1 cellular context compared by ENCODE assay signal in the genomic region with DNA sequence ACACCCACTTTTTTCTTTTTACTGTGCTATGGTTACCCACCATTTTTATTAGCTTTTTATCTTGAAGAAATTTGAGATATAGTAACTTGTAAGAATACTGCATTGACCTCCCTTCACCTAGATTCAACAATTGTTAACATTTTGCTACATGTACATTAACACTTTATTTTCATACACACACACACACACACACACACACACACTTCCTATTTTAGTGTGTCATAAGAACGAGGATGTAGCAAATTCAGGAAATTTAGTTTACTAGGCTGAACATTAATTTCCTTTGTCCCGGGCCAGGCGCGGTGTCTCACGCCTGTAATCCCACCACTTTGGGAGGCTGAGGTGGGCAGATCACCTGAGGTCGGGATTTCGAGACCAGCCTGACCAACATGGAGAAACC.
TF ChIP-seq lines count a peak whose summit lies in the region.

No MANE protein-coding gene starts in this region.

TF ChIP-seq in K562, 482 proteins besides CTCF, POLR2A, EP300 and RAD21 (continues in another document):
- peak; percentile 42; the same call in 1 of the 2 replicates for TF ChIP-seq ZNF316 (IDR thresholded peaks at IDR 0.05)
- TF ChIP-seq ELF4 (CRISPR knock-in tag; IDR thresholded peaks at IDR 0.05) = 0 out of 2 replicates have a peak, but pooled peaks have one; percentile 55
- peak; percentile 27 for TF ChIP-seq BRD9 (IDR thresholded peaks at IDR 0.05; ENCODE audit: low read depth, partially characterized antibody)
- TF ChIP-seq CAMTA2 (CRISPR knock-in tag; conservative IDR thresholded peaks at IDR 0.05) = no peak
- no peak for TF ChIP-seq RNF2 (IDR thresholded peaks at IDR 0.05)
- no peak for TF ChIP-seq HEY1 (CRISPR knock-in tag; IDR thresholded peaks at IDR 0.05; ENCODE audit: borderline replicate concordance)
- TF ChIP-seq, protein P1, sequence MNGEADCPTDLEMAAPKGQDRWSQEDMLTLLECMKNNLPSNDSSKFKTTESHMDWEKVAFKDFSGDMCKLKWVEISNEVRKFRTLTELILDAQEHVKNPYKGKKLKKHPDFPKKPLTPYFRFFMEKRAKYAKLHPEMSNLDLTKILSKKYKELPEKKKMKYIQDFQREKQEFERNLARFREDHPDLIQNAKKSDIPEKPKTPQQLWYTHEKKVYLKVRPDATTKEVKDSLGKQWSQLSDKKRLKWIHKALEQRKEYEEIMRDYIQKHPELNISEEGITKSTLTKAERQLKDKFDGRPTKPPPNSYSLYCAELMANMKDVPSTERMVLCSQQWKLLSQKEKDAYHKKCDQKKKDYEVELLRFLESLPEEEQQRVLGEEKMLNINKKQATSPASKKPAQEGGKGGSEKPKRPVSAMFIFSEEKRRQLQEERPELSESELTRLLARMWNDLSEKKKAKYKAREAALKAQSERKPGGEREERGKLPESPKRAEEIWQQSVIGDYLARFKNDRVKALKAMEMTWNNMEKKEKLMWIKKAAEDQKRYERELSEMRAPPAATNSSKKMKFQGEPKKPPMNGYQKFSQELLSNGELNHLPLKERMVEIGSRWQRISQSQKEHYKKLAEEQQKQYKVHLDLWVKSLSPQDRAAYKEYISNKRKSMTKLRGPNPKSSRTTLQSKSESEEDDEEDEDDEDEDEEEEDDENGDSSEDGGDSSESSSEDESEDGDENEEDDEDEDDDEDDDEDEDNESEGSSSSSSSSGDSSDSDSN (IDR thresholded peaks at IDR 0.05; ENCODE audit: borderline replicate concordance in 1 of 2, low read depth in 2 of 2, low read length in 2 of 2) = no peak
- TF ChIP-seq MCM7 (IDR thresholded peaks at IDR 0.05) = no peak
- TF ChIP-seq PTRF (tag; IDR thresholded peaks at IDR 0.05) = peak; percentile 25; the same call in 1 of the 2 replicates
- no peak for TF ChIP-seq TBP (optimal IDR thresholded peaks at IDR 0.05; ENCODE audit: low read depth, low read length)
- TF ChIP-seq KLF16 (IDR thresholded peaks at IDR 0.05) = no peak
- no peak for TF ChIP-seq ZNF695 (CRISPR knock-in tag; IDR thresholded peaks at IDR 0.05)
- TF ChIP-seq ZNF766 (CRISPR knock-in tag; conservative IDR thresholded peaks at IDR 0.05) = no peak; the same call in 1 of the 2 replicates
- peak; percentile 73; the same call in 1 of the 2 replicates for TF ChIP-seq LARP7 (IDR thresholded peaks at IDR 0.05)
- TF ChIP-seq SP1 (CRISPR knock-in tag; IDR thresholded peaks at IDR 0.05) = no peak
- TF ChIP-seq ZNF41 (CRISPR knock-in tag; conservative IDR thresholded peaks at IDR 0.05) = no peak
- TF ChIP-seq NR4A1 (CRISPR knock-in tag; IDR thresholded peaks at IDR 0.05) = no peak
- TF ChIP-seq NR4A1 (tag; IDR thresholded peaks at IDR 0.05) = peak; percentile 23; the same call in 1 of the 2 replicates
- no peak for TF ChIP-seq ZNF384 (IDR thresholded peaks at IDR 0.05; ENCODE audit: low read depth, low read length)
- TF ChIP-seq, protein P2, sequence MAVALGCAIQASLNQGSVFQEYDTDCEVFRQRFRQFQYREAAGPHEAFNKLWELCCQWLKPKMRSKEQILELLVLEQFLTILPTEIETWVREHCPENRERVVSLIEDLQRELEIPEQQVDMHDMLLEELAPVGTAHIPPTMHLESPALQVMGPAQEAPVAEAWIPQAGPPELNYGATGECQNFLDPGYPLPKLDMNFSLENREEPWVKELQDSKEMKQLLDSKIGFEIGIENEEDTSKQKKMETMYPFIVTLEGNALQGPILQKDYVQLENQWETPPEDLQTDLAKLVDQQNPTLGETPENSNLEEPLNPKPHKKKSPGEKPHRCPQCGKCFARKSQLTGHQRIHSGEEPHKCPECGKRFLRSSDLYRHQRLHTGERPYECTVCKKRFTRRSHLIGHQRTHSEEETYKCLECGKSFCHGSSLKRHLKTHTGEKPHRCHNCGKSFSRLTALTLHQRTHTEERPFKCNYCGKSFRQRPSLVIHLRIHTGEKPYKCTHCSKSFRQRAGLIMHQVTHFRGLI (CRISPR knock-in tag; IDR thresholded peaks at IDR 0.05) = no peak
- TF ChIP-seq BHLHE40 (IDR thresholded peaks at IDR 0.05; ENCODE audit: low read length) = no peak
- TF ChIP-seq HLTF (IDR thresholded peaks at IDR 0.05) = no peak
- no peak for TF ChIP-seq KDM4B (IDR thresholded peaks at IDR 0.05; ENCODE audit: borderline replicate concordance in 2 of 2, low read depth in 1 of 2)
- TF ChIP-seq, protein P3, sequence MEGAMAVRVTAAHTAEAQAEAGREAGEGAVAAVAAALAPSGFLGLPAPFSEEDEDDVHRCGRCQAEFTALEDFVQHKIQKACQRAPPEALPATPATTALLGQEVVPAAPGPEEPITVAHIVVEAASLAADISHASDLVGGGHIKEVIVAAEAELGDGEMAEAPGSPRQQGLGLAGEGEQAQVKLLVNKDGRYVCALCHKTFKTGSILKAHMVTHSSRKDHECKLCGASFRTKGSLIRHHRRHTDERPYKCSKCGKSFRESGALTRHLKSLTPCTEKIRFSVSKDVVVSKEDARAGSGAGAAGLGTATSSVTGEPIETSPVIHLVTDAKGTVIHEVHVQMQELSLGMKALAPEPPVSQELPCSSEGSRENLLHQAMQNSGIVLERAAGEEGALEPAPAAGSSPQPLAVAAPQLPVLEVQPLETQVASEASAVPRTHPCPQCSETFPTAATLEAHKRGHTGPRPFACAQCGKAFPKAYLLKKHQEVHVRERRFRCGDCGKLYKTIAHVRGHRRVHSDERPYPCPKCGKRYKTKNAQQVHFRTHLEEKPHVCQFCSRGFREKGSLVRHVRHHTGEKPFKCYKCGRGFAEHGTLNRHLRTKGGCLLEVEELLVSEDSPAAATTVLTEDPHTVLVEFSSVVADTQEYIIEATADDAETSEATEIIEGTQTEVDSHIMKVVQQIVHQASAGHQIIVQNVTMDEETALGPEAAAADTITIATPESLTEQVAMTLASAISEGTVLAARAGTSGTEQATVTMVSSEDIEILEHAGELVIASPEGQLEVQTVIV (CRISPR knock-in tag; IDR thresholded peaks at IDR 0.05; ENCODE audit: borderline replicate concordance) = no peak
- TF ChIP-seq CREB1 (IDR thresholded peaks at IDR 0.05) = no peak
- TF ChIP-seq CREB1 (CRISPR knock-in tag; IDR thresholded peaks at IDR 0.05) = no peak
- TF ChIP-seq ZSCAN32 (CRISPR knock-in tag; IDR thresholded peaks at IDR 0.05) = no peak
- TF ChIP-seq, protein P4, sequence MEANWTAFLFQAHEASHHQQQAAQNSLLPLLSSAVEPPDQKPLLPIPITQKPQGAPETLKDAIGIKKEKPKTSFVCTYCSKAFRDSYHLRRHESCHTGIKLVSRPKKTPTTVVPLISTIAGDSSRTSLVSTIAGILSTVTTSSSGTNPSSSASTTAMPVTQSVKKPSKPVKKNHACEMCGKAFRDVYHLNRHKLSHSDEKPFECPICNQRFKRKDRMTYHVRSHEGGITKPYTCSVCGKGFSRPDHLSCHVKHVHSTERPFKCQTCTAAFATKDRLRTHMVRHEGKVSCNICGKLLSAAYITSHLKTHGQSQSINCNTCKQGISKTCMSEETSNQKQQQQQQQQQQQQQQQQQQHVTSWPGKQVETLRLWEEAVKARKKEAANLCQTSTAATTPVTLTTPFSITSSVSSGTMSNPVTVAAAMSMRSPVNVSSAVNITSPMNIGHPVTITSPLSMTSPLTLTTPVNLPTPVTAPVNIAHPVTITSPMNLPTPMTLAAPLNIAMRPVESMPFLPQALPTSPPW (CRISPR knock-in tag; IDR thresholded peaks at IDR 0.05) = no peak
- TF ChIP-seq PTBP1 (IDR thresholded peaks at IDR 0.05; ENCODE audit: low read depth, low read length) = no peak
- TF ChIP-seq, protein P5, sequence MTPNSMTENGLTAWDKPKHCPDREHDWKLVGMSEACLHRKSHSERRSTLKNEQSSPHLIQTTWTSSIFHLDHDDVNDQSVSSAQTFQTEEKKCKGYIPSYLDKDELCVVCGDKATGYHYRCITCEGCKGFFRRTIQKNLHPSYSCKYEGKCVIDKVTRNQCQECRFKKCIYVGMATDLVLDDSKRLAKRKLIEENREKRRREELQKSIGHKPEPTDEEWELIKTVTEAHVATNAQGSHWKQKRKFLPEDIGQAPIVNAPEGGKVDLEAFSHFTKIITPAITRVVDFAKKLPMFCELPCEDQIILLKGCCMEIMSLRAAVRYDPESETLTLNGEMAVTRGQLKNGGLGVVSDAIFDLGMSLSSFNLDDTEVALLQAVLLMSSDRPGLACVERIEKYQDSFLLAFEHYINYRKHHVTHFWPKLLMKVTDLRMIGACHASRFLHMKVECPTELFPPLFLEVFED (CRISPR knock-in tag; conservative IDR thresholded peaks at IDR 0.05) = no peak
- no peak for TF ChIP-seq EZH2 (IDR thresholded peaks at IDR 0.05; ENCODE audit: borderline replicate concordance, low read depth, low read length)
- no peak for TF ChIP-seq CSDE1 (IDR thresholded peaks at IDR 0.05)
- 0 out of 2 replicates have a peak, but pooled peaks have one; percentile 72 for TF ChIP-seq ZNF165 (CRISPR knock-in tag; IDR thresholded peaks at IDR 0.05; ENCODE audit: borderline replicate concordance)
- 0 out of 2 replicates have a peak, but pooled peaks have one; percentile 25 for TF ChIP-seq PHB2 (IDR thresholded peaks at IDR 0.05; ENCODE audit: low read depth)
- TF ChIP-seq, protein P6, sequence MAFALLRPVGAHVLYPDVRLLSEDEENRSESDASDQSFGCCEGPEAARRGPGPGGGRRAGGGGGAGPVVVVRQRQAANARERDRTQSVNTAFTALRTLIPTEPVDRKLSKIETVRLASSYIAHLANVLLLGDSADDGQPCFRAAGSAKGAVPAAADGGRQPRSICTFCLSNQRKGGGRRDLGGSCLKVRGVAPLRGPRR (CRISPR knock-in tag; IDR thresholded peaks at IDR 0.05) = no peak
- no peak for TF ChIP-seq NBN (IDR thresholded peaks at IDR 0.05; ENCODE audit: low read depth)
- TF ChIP-seq JUN (IDR thresholded peaks at IDR 0.05; ENCODE audit: borderline replicate concordance, low read depth, low read length) = no peak
- TF ChIP-seq JUN (CRISPR knock-in tag; IDR thresholded peaks at IDR 0.05; ENCODE audit: borderline replicate concordance) = no peak
- TF ChIP-seq FOXK2 (conservative IDR thresholded peaks at IDR 0.05 in 1 of 2, IDR thresholded peaks at IDR 0.05 in 1 of 2; ENCODE audit: low read depth in 2 of 2) = 0 out of 4 replicates have a peak, but pooled peaks of 1 of the 2 experiments have one; percentile 28
- TF ChIP-seq, protein P7, sequence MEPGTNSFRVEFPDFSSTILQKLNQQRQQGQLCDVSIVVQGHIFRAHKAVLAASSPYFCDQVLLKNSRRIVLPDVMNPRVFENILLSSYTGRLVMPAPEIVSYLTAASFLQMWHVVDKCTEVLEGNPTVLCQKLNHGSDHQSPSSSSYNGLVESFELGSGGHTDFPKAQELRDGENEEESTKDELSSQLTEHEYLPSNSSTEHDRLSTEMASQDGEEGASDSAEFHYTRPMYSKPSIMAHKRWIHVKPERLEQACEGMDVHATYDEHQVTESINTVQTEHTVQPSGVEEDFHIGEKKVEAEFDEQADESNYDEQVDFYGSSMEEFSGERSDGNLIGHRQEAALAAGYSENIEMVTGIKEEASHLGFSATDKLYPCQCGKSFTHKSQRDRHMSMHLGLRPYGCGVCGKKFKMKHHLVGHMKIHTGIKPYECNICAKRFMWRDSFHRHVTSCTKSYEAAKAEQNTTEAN (CRISPR knock-in tag; IDR thresholded peaks at IDR 0.05) = no peak
- TF ChIP-seq ARHGAP35 (IDR thresholded peaks at IDR 0.05; ENCODE audit: partially characterized antibody) = no peak
- no peak for TF ChIP-seq SRSF7 (optimal IDR thresholded peaks at IDR 0.05; ENCODE audit: low read depth, low read length)
- TF ChIP-seq, protein P8, sequence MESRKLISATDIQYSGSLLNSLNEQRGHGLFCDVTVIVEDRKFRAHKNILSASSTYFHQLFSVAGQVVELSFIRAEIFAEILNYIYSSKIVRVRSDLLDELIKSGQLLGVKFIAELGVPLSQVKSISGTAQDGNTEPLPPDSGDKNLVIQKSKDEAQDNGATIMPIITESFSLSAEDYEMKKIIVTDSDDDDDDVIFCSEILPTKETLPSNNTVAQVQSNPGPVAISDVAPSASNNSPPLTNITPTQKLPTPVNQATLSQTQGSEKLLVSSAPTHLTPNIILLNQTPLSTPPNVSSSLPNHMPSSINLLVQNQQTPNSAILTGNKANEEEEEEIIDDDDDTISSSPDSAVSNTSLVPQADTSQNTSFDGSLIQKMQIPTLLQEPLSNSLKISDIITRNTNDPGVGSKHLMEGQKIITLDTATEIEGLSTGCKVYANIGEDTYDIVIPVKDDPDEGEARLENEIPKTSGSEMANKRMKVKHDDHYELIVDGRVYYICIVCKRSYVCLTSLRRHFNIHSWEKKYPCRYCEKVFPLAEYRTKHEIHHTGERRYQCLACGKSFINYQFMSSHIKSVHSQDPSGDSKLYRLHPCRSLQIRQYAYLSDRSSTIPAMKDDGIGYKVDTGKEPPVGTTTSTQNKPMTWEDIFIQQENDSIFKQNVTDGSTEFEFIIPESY (CRISPR knock-in tag; IDR thresholded peaks at IDR 0.05) = no peak
- TF ChIP-seq, protein P9, sequence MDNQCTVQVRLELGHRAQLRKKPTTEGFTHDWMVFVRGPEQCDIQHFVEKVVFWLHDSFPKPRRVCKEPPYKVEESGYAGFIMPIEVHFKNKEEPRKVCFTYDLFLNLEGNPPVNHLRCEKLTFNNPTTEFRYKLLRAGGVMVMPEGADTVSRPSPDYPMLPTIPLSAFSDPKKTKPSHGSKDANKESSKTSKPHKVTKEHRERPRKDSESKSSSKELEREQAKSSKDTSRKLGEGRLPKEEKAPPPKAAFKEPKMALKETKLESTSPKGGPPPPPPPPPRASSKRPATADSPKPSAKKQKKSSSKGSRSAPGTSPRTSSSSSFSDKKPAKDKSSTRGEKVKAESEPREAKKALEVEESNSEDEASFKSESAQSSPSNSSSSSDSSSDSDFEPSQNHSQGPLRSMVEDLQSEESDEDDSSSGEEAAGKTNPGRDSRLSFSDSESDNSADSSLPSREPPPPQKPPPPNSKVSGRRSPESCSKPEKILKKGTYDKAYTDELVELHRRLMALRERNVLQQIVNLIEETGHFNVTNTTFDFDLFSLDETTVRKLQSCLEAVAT (IDR thresholded peaks at IDR 0.05) = peak in 1 of 2 experiments; percentile 64; a peak in 1 of 4 replicates
- TF ChIP-seq ZKSCAN3 (CRISPR knock-in tag; IDR thresholded peaks at IDR 0.05) = no peak
- TF ChIP-seq, protein P10, sequence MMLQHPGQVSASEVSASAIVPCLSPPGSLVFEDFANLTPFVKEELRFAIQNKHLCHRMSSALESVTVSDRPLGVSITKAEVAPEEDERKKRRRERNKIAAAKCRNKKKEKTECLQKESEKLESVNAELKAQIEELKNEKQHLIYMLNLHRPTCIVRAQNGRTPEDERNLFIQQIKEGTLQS (IDR thresholded peaks at IDR 0.05) = no peak
- TF ChIP-seq, protein P10 (CRISPR knock-in tag; conservative IDR thresholded peaks at IDR 0.05) = no peak
- TF ChIP-seq DNMT1 (IDR thresholded peaks at IDR 0.05) = no peak
- no peak for TF ChIP-seq NRF1 (conservative IDR thresholded peaks at IDR 0.05 in 1 of 2, IDR thresholded peaks at IDR 0.05 in 1 of 2)
- TF ChIP-seq CBX1 (IDR thresholded peaks at IDR 0.05; ENCODE audit: low read depth) = no peak
